In genomic region chr12:46367351-46368029, GRCh38 we compare ENCODE assay signal across 8 cellular contexts. TPM values are rescaled to one million over a fixed set of nuclear protein-coding genes. Genes with fewer than 3 reads are reported as not detected.
DNase-seq lines count a peak whose midpoint lies in the region; ATAC-seq and TF ChIP-seq lines count a peak whose summit lies in the region.

No MANE protein-coding gene starts in this region.

- intact Hi-C loops in ascending aorta (cut with DNase I) (loop anchor here (5.0 kb wide), 2 partner anchors 145 to 215 kb away; no protein-coding TSS in a partner anchor), left lung (cut with DNase I) (no loop called here)

- POLR2A ChIA-PET in SK-N-SH (lab: Yijun Ruan, JAX): no interaction called here

- H3K4me3 ChIP-seq in SK-N-SH (ENCODE audit: low read depth in 2 of 2, low read length in 1 of 2) (peak overlapping the region; percentile 70 to 82; a peak in 3 of 4 replicates), ascending aorta (peak overlapping the region; percentile 94 to 98), left lung (peak overlapping the region; percentile 1 to 88), subcutaneous abdominal adipose tissue (ENCODE audit: low read depth in 1 of 5, low read length in 5 of 5) (peak overlapping the region; percentile 17 to 99 (median 87))

- H3K9me3 ChIP-seq in SK-N-SH (no peaks in the 10 kb centered on the region), ascending aorta (no peaks in the 10 kb centered on the region), left lung (no peaks in the 10 kb centered on the region), subcutaneous abdominal adipose tissue (ENCODE audit: control insufficient read depth in 5 of 5, low read length in 5 of 5) (no peaks in the 10 kb centered on the region)

- H3F3A ChIP-seq in SK-N-SH (replicated peaks; ENCODE audit: insufficient read depth): peaks cover 89% of the 10 kb centered on the region

- no peaks in the 10 kb centered on the region for H3K9me2 ChIP-seq in SK-N-SH

- peaks cover 99% of the 10 kb centered on the region for H4K20me1 ChIP-seq in SK-N-SH (ENCODE audit: insufficient read depth)

- peak overlapping the region; percentile 100; the same call in 1 of the 2 replicates for H3K9ac ChIP-seq in SK-N-SH
- H3K9ac ChIP-seq in subcutaneous abdominal adipose tissue (ENCODE audit: low read length in 5 of 5): peak overlapping the region in 2 of 5 donors; percentile 6 to 66

- H3K4me2 ChIP-seq in SK-N-SH: peak overlapping the region; percentile 86

- H2AFZ ChIP-seq in SK-N-SH (ENCODE audit: low read depth): no peak overlapping the region

- peaks cover 86% of the 10 kb centered on the region in 2 experiments for H3K36me3 ChIP-seq in SK-N-SH (replicated peaks in 1 of 2; ENCODE audit: control insufficient read depth in 1 of 2, insufficient read depth in 2 of 2, low read length in 1 of 2)
- peaks cover 82 to 86% of the 10 kb centered on the region in 2 donors for H3K36me3 ChIP-seq in ascending aorta
- peaks cover 11 to 86% of the 10 kb centered on the region in 2 donors for H3K36me3 ChIP-seq in left lung
- H3K36me3 ChIP-seq in subcutaneous abdominal adipose tissue (ENCODE audit: control insufficient read depth in 5 of 5, insufficient read depth in 5 of 5, low read length in 5 of 5): peaks cover 62 to 82% (median 78%) of the 10 kb centered on the region in 5 donors

- TF ChIP-seq CTCF in SK-N-SH (IDR thresholded peaks at IDR 0.05): no peak
- TF ChIP-seq CTCF in ascending aorta (IDR thresholded peaks at IDR 0.05): no peak
- TF ChIP-seq CTCF in left lung (IDR thresholded peaks at IDR 0.05): no peak

- H3K27ac ChIP-seq in SK-N-SH (ENCODE audit: low read depth in 2 of 2, low read length in 1 of 2) (peak overlapping the region; percentile 16 to 94; a peak in 1 of 4 replicates), ascending aorta (peak overlapping the region; percentile 1 to 98), left lung (peak overlapping the region; percentile 3 to 98), subcutaneous abdominal adipose tissue (ENCODE audit: low read depth, low read length) (peak overlapping the region; percentile 99)

- TF ChIP-seq RAD21 in SK-N-SH (IDR thresholded peaks at IDR 0.05; ENCODE audit: low read length): no peak

- WGBS in SK-N-SH (ENCODE audit: low lambda C conversion rate): 71% methylated on average over 5 of the region's 5 CpGs

- no peak for TF ChIP-seq EP300 in SK-N-SH (IDR thresholded peaks at IDR 0.05; ENCODE audit: borderline replicate concordance in 1 of 2, low read depth in 1 of 2, low read length in 1 of 2)

- CTCF ChIA-PET in SK-N-SH (lab: Yijun Ruan, JAX): interaction anchor here (0.7 to 1.6 kb wide), 2 partner anchors 213 to 519 kb away, joined by 3 to 5 read pairs; no protein-coding TSS in a partner anchor

- ATAC-seq in SK-N-SH treated with all-trans-retinoic acid at 6 μM for 48 hours (no peak), left lung (no peak), HG03045 (IDR thresholded peaks at IDR 0.05; ENCODE audit: unreplicated experiment) (no peak)

- DNase-seq in SK-N-SH: no peak
- DNase-seq in ascending aorta (ENCODE audit: low spot score in 2 of 2): no peak
- DNase-seq in left lung: no peak
- no peak for DNase-seq in DMS 273 treated with DMSO at 0.1 percent for 48 hours (lab: John Stamatoyannopoulos, UW)
- no peak for DNase-seq in NCI-H146 (lab: John Stamatoyannopoulos, UW)

- H3K79me2 ChIP-seq in SK-N-SH (ENCODE audit: insufficient read depth): peaks cover 93% of the 10 kb centered on the region

- H3K4me1 ChIP-seq in SK-N-SH (ENCODE audit: control insufficient read depth in 1 of 2, insufficient read depth in 2 of 2, low read depth in 1 of 2, low read length in 1 of 2) (peaks cover 12 to 54% of the 10 kb centered on the region in 2 experiments), ascending aorta (peaks cover 20 to 62% of the 10 kb centered on the region in 2 donors), left lung (peaks cover 56 to 80% of the 10 kb centered on the region in 2 donors), subcutaneous abdominal adipose tissue (ENCODE audit: control insufficient read depth in 5 of 5, insufficient read depth in 5 of 5, low read length in 5 of 5) (peaks cover 12 to 76% (median 69%) of the 10 kb centered on the region in 5 donors)

- H3K27me3 ChIP-seq in SK-N-SH (ENCODE audit: insufficient read depth): no peaks in the 10 kb centered on the region
- no peaks in the 10 kb centered on the region for H3K27me3 ChIP-seq in ascending aorta
- H3K27me3 ChIP-seq in left lung: no peaks in the 10 kb centered on the region
- H3K27me3 ChIP-seq in subcutaneous abdominal adipose tissue (ENCODE audit: control insufficient read depth in 5 of 5, insufficient read depth in 4 of 5, low read length in 5 of 5): no peaks in the 10 kb centered on the region

TF ChIP-seq in SK-N-SH, 30 proteins besides CTCF, POLR2A, EP300 and RAD21:
- TF ChIP-seq RFX5 (IDR thresholded peaks at IDR 0.05; ENCODE audit: low read length): no peak

TF ChIP-seq in SK-N-SH treated with all-trans-retinoic acid at 6 μM for 48 hours, 23 proteins besides CTCF, POLR2A, EP300 and RAD21:
- TF ChIP-seq POU6F1 (CRISPR knock-in tag; IDR thresholded peaks at IDR 0.05; ENCODE audit: borderline replicate concordance, low read depth): no peak
- TF ChIP-seq ISL1 (CRISPR knock-in tag; IDR thresholded peaks at IDR 0.05): no peak
- TF ChIP-seq ZC3H10 (CRISPR knock-in tag; IDR thresholded peaks at IDR 0.05): no peak
- no peak for TF ChIP-seq ARNTL (CRISPR knock-in tag; IDR thresholded peaks at IDR 0.05; ENCODE audit: borderline replicate concordance, low read depth)
- no peak for TF ChIP-seq ZNF70 (CRISPR knock-in tag; IDR thresholded peaks at IDR 0.05)
- no peak for TF ChIP-seq ZNF565 (CRISPR knock-in tag; conservative IDR thresholded peaks at IDR 0.05; ENCODE audit: low read depth)
- no peak for TF ChIP-seq ZFP30 (CRISPR knock-in tag; IDR thresholded peaks at IDR 0.05)
- no peak for TF ChIP-seq ZFP3 (CRISPR knock-in tag; IDR thresholded peaks at IDR 0.05)
- TF ChIP-seq TOX (CRISPR knock-in tag; IDR thresholded peaks at IDR 0.05; ENCODE audit: borderline replicate concordance): no peak
- TF ChIP-seq, protein P1, sequence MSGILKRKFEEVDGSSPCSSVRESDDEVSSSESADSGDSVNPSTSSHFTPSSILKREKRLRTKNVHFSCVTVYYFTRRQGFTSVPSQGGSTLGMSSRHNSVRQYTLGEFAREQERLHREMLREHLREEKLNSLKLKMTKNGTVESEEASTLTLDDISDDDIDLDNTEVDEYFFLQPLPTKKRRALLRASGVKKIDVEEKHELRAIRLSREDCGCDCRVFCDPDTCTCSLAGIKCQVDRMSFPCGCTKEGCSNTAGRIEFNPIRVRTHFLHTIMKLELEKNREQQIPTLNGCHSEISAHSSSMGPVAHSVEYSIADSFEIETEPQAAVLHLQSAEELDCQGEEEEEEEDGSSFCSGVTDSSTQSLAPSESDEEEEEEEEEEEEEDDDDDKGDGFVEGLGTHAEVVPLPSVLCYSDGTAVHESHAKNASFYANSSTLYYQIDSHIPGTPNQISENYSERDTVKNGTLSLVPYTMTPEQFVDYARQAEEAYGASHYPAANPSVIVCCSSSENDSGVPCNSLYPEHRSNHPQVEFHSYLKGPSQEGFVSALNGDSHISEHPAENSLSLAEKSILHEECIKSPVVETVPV (CRISPR knock-in tag; IDR thresholded peaks at IDR 0.05): no peak
- TF ChIP-seq ZNF8 (CRISPR knock-in tag; IDR thresholded peaks at IDR 0.05): no peak
- no peak for TF ChIP-seq RARB (CRISPR knock-in tag; IDR thresholded peaks at IDR 0.05)

RNA-seq across cellular contexts. Expression of gene SLC38A2, which starts 5.1 kb away (rescaled TPM):
- polyA plus RNA-seq in SK-N-SH (2012; rRNA removed): 135 and 191 TPM in 2 replicates
- polyA plus RNA-seq in SK-N-SH (2012; cell fraction: cytosol; rRNA removed): 133 and 142 TPM in 2 replicates
- polyA plus RNA-seq in SK-N-SH (2012; cell fraction: nucleus; rRNA removed): 395 and 464 TPM in 2 replicates
- 384 TPM for total RNA-seq in ascending aorta
- total RNA-seq in left lung: 100 to 1,000 TPM; 209 to 270 TPM

Comparison
In these comparisons a context has a peak if more than half of its experiments do, and no peak if none do; other contexts are left out.
1. H3K4me3 ChIP-seq: peak in every context shown above with its lines; median percentile 96 in ascending aorta; 87 in subcutaneous abdominal adipose tissue; 76 in SK-N-SH; 44 in left lung.